Comparison of ENCODE assay signal across 30 cellular contexts in the genomic region with DNA sequence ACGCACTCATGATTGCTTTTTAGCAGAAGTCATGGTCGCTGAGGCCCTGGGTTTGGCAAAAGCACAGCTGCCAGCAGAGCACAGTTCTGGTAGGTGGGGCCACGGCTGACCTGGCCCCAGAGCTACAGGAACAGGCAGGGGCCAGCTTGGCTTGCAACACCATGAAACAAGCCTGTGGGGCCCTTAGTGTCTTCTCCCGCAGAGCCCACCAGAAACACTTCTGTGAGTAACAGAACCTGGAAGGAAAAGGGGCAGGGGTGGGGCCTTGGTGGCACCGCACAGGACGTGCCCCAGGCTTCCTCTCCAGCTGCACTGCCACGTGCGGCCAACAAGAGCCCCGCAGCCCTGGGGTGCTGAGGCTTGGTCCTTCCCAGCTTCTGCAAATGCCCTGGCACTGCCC. TPM values are rescaled to one million over a fixed set of nuclear protein-coding genes. Genes with fewer than 3 reads are reported as not detected.
A peak's percentile ranks its signal among the peaks of the same experiment; 100 is the strongest.
DNase-seq lines count a peak whose midpoint lies in the region; ATAC-seq, FAIRE-seq and TF ChIP-seq lines count a peak whose summit lies in the region.
"Had no signal": no experiment of that assay in that cellular context is flagged by ENCODE, and none has a peak within 500 bp of the region (broad histone marks: within the 10 kb centered on the region; RNA-seq: fewer than 3 reads in every experiment).

No MANE protein-coding gene starts in this region.

- ATAC-seq in activated CD8-positive, alpha-beta T cell treated with anti-CD3 and anti-CD28 coated beads for 36 hours: no peak
- ATAC-seq in activated CD8-positive, alpha-beta T cell treated with anti-CD3 and anti-CD28 coated beads, Interleukin-2, amount 10 ng/mL, durations not matched to agents 7 days and 5 days: no peak
- no peak for ATAC-seq in HCT116
- ATAC-seq: activated naive CD4-positive, alpha-beta T cell treated with anti-CD3 and anti-CD28 coated beads, Interleukin-2, amount 50 U/mL, for 72 hours; gastrocnemius medialis had no signal

- H2AFZ ChIP-seq in HCT116 (ENCODE audit: low read depth, low read length, poor library complexity, severe bottlenecking) (no peak overlapping the region), endothelial cell of umbilical vein (ENCODE audit: low read depth, low read length) (no peak overlapping the region), neural progenitor cell (replicated peaks) (no peak overlapping the region)
- H2AFZ ChIP-seq: PC-9 had no signal

- FAIRE-seq in endothelial cell of umbilical vein (lab: Jason Lieb, UNC): no peak
- FAIRE-seq: bronchial epithelial cell had no signal

- TF ChIP-seq POLR2A in HCT116 (IDR thresholded peaks at IDR 0.05; ENCODE audit: borderline replicate concordance, extremely low read depth, insufficient read depth, insufficient read length): no peak
- peak; percentile 1 for TF ChIP-seq POLR2A in endothelial cell of umbilical vein (IDR thresholded peaks at IDR 0.05; ENCODE audit: low read depth, low read length)

- H3K9me3 Mint-ChIP-seq in activated CD8-positive, alpha-beta T cell treated with anti-CD3 and anti-CD28 coated beads for 36 hours: no peaks in the 10 kb centered on the region
- H3K9me3 Mint-ChIP-seq in activated CD8-positive, alpha-beta T cell treated with anti-CD3 and anti-CD28 coated beads, Interleukin-2, amount 10 ng/mL, durations not matched to agents 7 days and 5 days (ENCODE audit: insufficient read depth): no peaks in the 10 kb centered on the region
- no peaks in the 10 kb centered on the region for H3K9me3 Mint-ChIP-seq in neural progenitor cell
- H3K9me3 Mint-ChIP-seq: activated naive CD4-positive, alpha-beta T cell treated with anti-CD3 and anti-CD28 coated beads, Interleukin-2, amount 50 U/mL, for 72 hours had no signal

- TF ChIP-seq RAD21 in HCT116 (IDR thresholded peaks at IDR 0.05; ENCODE audit: low read depth): no peak

- H3K36me3 ChIP-seq in HCT116 (ENCODE audit: control insufficient read depth in 1 of 2, insufficient read depth in 2 of 2, low read length in 2 of 2) (peaks cover 37 to 46% of the 10 kb centered on the region in 2 experiments), endothelial cell of umbilical vein (ENCODE audit: control insufficient read depth in 2 of 2, extremely low read depth in 1 of 2, insufficient read depth in 2 of 2, low read length in 2 of 2) (peaks cover 14 to 46% of the 10 kb centered on the region in 2 experiments), neural progenitor cell (no peaks in the 10 kb centered on the region)

- no peak overlapping the region for H3K4me3 Mint-ChIP-seq in activated CD8-positive, alpha-beta T cell treated with anti-CD3 and anti-CD28 coated beads for 36 hours
- no peak overlapping the region for H3K4me3 Mint-ChIP-seq in activated CD8-positive, alpha-beta T cell treated with anti-CD3 and anti-CD28 coated beads, Interleukin-2, amount 10 ng/mL, durations not matched to agents 7 days and 5 days
- H3K4me3 Mint-ChIP-seq in neural progenitor cell: no peak overlapping the region

- no peak overlapping the region for H3K4me2 ChIP-seq in HCT116 (ENCODE audit: low read length)
- H3K4me2 ChIP-seq in endothelial cell of umbilical vein (ENCODE audit: insufficient read depth, low read length): no peak overlapping the region
- no peak overlapping the region for H3K4me2 ChIP-seq in neural progenitor cell
- H3K4me2 ChIP-seq: PC-9, smooth muscle cell had no signal

- intact Hi-C loops in activated CD8-positive, alpha-beta T cell treated with anti-CD3 and anti-CD28 coated beads for 36 hours (cut with micrococcal nuclease): no loop called here
- intact Hi-C loops in HCT116 (cut with micrococcal nuclease): no loop called here
- intact Hi-C loops in endothelial cell of umbilical vein (cut with micrococcal nuclease): no loop called here

- H4K20me1 ChIP-seq in HCT116 (ENCODE audit: insufficient read depth) (peaks cover 5% of the 10 kb centered on the region; the same call in 1 of the 2 replicates), endothelial cell of umbilical vein (replicated peaks; ENCODE audit: control insufficient read depth, extremely low read depth, insufficient read depth, low read length) (no peaks in the 10 kb centered on the region), neural progenitor cell (ENCODE audit: low read depth) (peaks cover 51% of the 10 kb centered on the region)

- H3K4me1 Mint-ChIP-seq in activated CD8-positive, alpha-beta T cell treated with anti-CD3 and anti-CD28 coated beads for 36 hours (ENCODE audit: low read depth): peaks cover 19% of the 10 kb centered on the region
- peaks cover 20% of the 10 kb centered on the region for H3K4me1 Mint-ChIP-seq in activated CD8-positive, alpha-beta T cell treated with anti-CD3 and anti-CD28 coated beads, Interleukin-2, amount 10 ng/mL, durations not matched to agents 7 days and 5 days (ENCODE audit: low read depth)
- peaks cover 12% of the 10 kb centered on the region for H3K4me1 Mint-ChIP-seq in neural progenitor cell

- CTCF ChIA-PET in activated CD8-positive, alpha-beta T cell treated with anti-CD3 and anti-CD28 coated beads for 36 hours (lab: Charles Lee): interaction anchor here (0.8 to 2.0 kb wide), 3 partner anchors 12 to 463 kb away, joined by 3 to 10 read pairs (median 4); a partner anchor contains a TSS
- CTCF ChIA-PET in activated CD8-positive, alpha-beta T cell treated with anti-CD3 and anti-CD28 coated beads, Interleukin-2, amount 10 ng/mL, durations not matched to agents 7 days and 5 days (lab: Charles Lee): interaction anchor here (1.2 to 7.9 kb wide), 3 partner anchors 10 to 505 kb away, joined by 4 to 75 read pairs (median 5); a partner anchor contains a TSS
- CTCF ChIA-PET in HCT116 (lab: Charles Lee): interaction anchor here (1.0 kb wide), 1 partner anchor 13 kb away, joined by 3 read pairs; no protein-coding TSS in a partner anchor
- CTCF ChIA-PET in endothelial cell of umbilical vein (lab: Charles Lee): interaction anchor here (1.5 to 4.7 kb wide), 3 partner anchors 12 to 505 kb away, joined by 4 to 27 read pairs (median 6); a partner anchor contains a TSS

- peaks cover 16% of the 10 kb centered on the region for H3F3A ChIP-seq in neural progenitor cell (ENCODE audit: low read depth)

- dilution Hi-C loops in endothelial cell of umbilical vein (cut with MboI; ENCODE audit: extremely low pct_ligation_motif_present, low sequenced_read_pairs): no loop called here

- H3K9me3 ChIP-seq in HCT116 (ENCODE audit: control insufficient read depth in 1 of 2, insufficient read depth in 1 of 2, low read depth in 1 of 2, low read length in 2 of 2) (no peaks in the 10 kb centered on the region), endothelial cell of umbilical vein (replicated peaks; ENCODE audit: control insufficient read depth, insufficient read depth, low read length) (no peaks in the 10 kb centered on the region), neural progenitor cell (ENCODE audit: low read depth) (no peaks in the 10 kb centered on the region)
- H3K9me3 ChIP-seq: gastrocnemius medialis, testis had no signal

- H3K27me3 ChIP-seq in HCT116 (ENCODE audit: insufficient read depth, low read length): no peaks in the 10 kb centered on the region
- H3K27me3 ChIP-seq in endothelial cell of umbilical vein (ENCODE audit: control insufficient read depth in 2 of 2, insufficient read depth in 2 of 2, low read length in 2 of 2): no peaks in the 10 kb centered on the region
- H3K27me3 ChIP-seq in neural progenitor cell: no peaks in the 10 kb centered on the region
- H3K27me3 ChIP-seq: gastrocnemius medialis, testis had no signal

- H3K27ac ChIP-seq in HCT116 (ENCODE audit: low read depth, low read length) (no peak overlapping the region), endothelial cell of umbilical vein (ENCODE audit: insufficient read depth, low read depth, low read length) (no peak overlapping the region), neural progenitor cell (no peak overlapping the region)
- H3K27ac ChIP-seq: PC-9, testis had no signal

- no peaks in the 10 kb centered on the region for H3K27me3 Mint-ChIP-seq in activated CD8-positive, alpha-beta T cell treated with anti-CD3 and anti-CD28 coated beads for 36 hours
- no peaks in the 10 kb centered on the region for H3K27me3 Mint-ChIP-seq in activated CD8-positive, alpha-beta T cell treated with anti-CD3 and anti-CD28 coated beads, Interleukin-2, amount 10 ng/mL, durations not matched to agents 7 days and 5 days (ENCODE audit: low read depth)
- peaks cover 6% of the 10 kb centered on the region for H3K27me3 Mint-ChIP-seq in neural progenitor cell (ENCODE audit: insufficient read depth, low read depth)
- H3K27me3 Mint-ChIP-seq: CD8-positive, alpha-beta memory T cell had no signal

- H3K27ac Mint-ChIP-seq in activated CD8-positive, alpha-beta T cell treated with anti-CD3 and anti-CD28 coated beads for 36 hours: peak overlapping the region; percentile 36
- H3K27ac Mint-ChIP-seq in activated CD8-positive, alpha-beta T cell treated with anti-CD3 and anti-CD28 coated beads, Interleukin-2, amount 10 ng/mL, durations not matched to agents 7 days and 5 days: no peak overlapping the region
- H3K27ac Mint-ChIP-seq in neural progenitor cell: no peak overlapping the region

- no peaks in the 10 kb centered on the region for H3K9me2 ChIP-seq in HCT116 (ENCODE audit: insufficient read depth)

- BruUV-seq in HCT116 (replicated peaks; lab: Mats Ljungman, UMichigan) (no TSS peak), endothelial cell of umbilical vein (replicated peaks; lab: Mats Ljungman, UMichigan) (no TSS peak)

- H3K36me3 Mint-ChIP-seq in activated CD8-positive, alpha-beta T cell treated with anti-CD3 and anti-CD28 coated beads for 36 hours (ENCODE audit: low read depth): peaks cover 32% of the 10 kb centered on the region
- H3K36me3 Mint-ChIP-seq in activated CD8-positive, alpha-beta T cell treated with anti-CD3 and anti-CD28 coated beads, Interleukin-2, amount 10 ng/mL, durations not matched to agents 7 days and 5 days (ENCODE audit: low read depth): peaks cover 37% of the 10 kb centered on the region
- H3K36me3 Mint-ChIP-seq in neural progenitor cell: peaks cover 12% of the 10 kb centered on the region

- H3K79me2 ChIP-seq in HCT116 (ENCODE audit: insufficient read depth, low read length): peaks cover 81% of the 10 kb centered on the region
- H3K79me2 ChIP-seq in endothelial cell of umbilical vein (ENCODE audit: control insufficient read depth, insufficient read depth, low read length): peaks cover 42% of the 10 kb centered on the region
- peaks cover 40% of the 10 kb centered on the region for H3K79me2 ChIP-seq in neural progenitor cell (ENCODE audit: low read depth)

- H3K4me1 ChIP-seq in HCT116 (ENCODE audit: control insufficient read depth in 1 of 2, insufficient read depth in 2 of 2, low read length in 2 of 2) (peaks cover 10 to 11% of the 10 kb centered on the region in 2 experiments; a peak in 3 of 4 replicates), endothelial cell of umbilical vein (ENCODE audit: control insufficient read depth, extremely low read depth, insufficient read depth, low read length) (peaks cover 10% of the 10 kb centered on the region), neural progenitor cell (peaks cover 9% of the 10 kb centered on the region)

- H3K9ac ChIP-seq in HCT116 (ENCODE audit: low read length) (no peak overlapping the region), endothelial cell of umbilical vein (replicated peaks; ENCODE audit: extremely low read depth, insufficient read depth, low read length) (no peak overlapping the region), neural progenitor cell (no peak overlapping the region)

- H3K9me1 ChIP-seq in endothelial cell of umbilical vein (replicated peaks; ENCODE audit: control insufficient read depth, extremely low read depth, insufficient read depth, low read length): no peaks in the 10 kb centered on the region

- TF ChIP-seq CTCF in activated CD8-positive, alpha-beta T cell treated with anti-CD3 and anti-CD28 coated beads for 36 hours (IDR thresholded peaks at IDR 0.05): no peak
- no peak for TF ChIP-seq CTCF in HCT116 (IDR thresholded peaks at IDR 0.05 in 2 of 3, conservative IDR thresholded peaks at IDR 0.05 in 1 of 3; ENCODE audit: borderline replicate concordance in 1 of 3, insufficient read depth in 1 of 3, low read depth in 2 of 3, low read length in 2 of 3)
- TF ChIP-seq CTCF in endothelial cell of umbilical vein (IDR thresholded peaks at IDR 0.05; ENCODE audit: extremely low read depth in 1 of 2, insufficient read depth in 1 of 2, low read depth in 1 of 2, low read length in 2 of 2): no peak
- TF ChIP-seq CTCF in neural progenitor cell (IDR thresholded peaks at IDR 0.05): no peak

- RAD21 ChIA-PET in HCT116 (lab: Charles Lee; ENCODE audit: low non-redundant PET in 1 of 2, low total read pairs in 2 of 2, uncharacterized antibody in 2 of 2, unreplicated experiment in 2 of 2): no interaction called here

- POLR2A ChIA-PET in activated CD8-positive, alpha-beta T cell treated with anti-CD3 and anti-CD28 coated beads for 36 hours (lab: Charles Lee): interaction anchor here (1.2 to 2.3 kb wide), 3 partner anchors 8 to 11 kb away, joined by 4 to 8 read pairs (median 7); a partner anchor contains a TSS
- POLR2A ChIA-PET in activated CD8-positive, alpha-beta T cell treated with anti-CD3 and anti-CD28 coated beads, Interleukin-2, amount 10 ng/mL, durations not matched to agents 7 days and 5 days (lab: Charles Lee): interaction anchor here (0.6 to 1.2 kb wide), 2 partner anchors 10 to 11 kb away, joined by 3 to 4 read pairs; a partner anchor contains a TSS
- POLR2A ChIA-PET in HCT116 (lab: Charles Lee) (interaction anchor here (1.0 kb wide), 1 partner anchor 10 kb away, joined by 3 read pairs; no protein-coding TSS in a partner anchor), endothelial cell of umbilical vein (lab: Charles Lee) (no interaction called here)

- DNase-seq in activated CD8-positive, alpha-beta T cell treated with anti-CD3 and anti-CD28 coated beads for 36 hours: no peak
- no peak for DNase-seq in activated CD8-positive, alpha-beta T cell treated with anti-CD3 and anti-CD28 coated beads, Interleukin-2, amount 10 ng/mL, durations not matched to agents 7 days and 5 days
- DNase-seq in HCT116 (ENCODE audit: low read depth, low spot score): no peak
- DNase-seq in endothelial cell of umbilical vein (ENCODE audit: low read depth, low spot score): no peak
- DNase-seq in neural progenitor cell (ENCODE audit: low spot score): no peak
- no peak for DNase-seq in activated CD4-positive, alpha-beta T cell treated with anti-CD3 and anti-CD28 coated beads, Interleukin-2, amount 50 U/mL, for 1 hour
- DNase-seq: activated CD8-positive, alpha-beta memory T cell treated with anti-CD3 and anti-CD28 coated beads for 24 hours; activated effector memory CD4-positive, alpha-beta T cell treated with Interleukin-2 at 50 U/mL for 16 hours; aorta; CD8-positive, alpha-beta memory T cell; EL; H7; MM.1S; NCI-H1105 treated with DMSO at 0.1 percent for 48 hours; NCI-H1930; NCI-H526 treated with DMSO at 0.1 percent for 48 hours; NK-92 treated with Interleukin-12 subunit alpha and Interleukin-12 subunit beta, amount 100 ng/mL, for 24 hours; PC-9; Right ventricle myocardium superior; stimulated activated CD4-positive, alpha-beta T cell treated with anti-CD3 and anti-CD28 coated beads, Interleukin-1b, Interleukin-23, amount 100 ng/mL, for 48 hours; stimulated activated naive CD4-positive, alpha-beta T cell treated with Interleukin-2 at 50 U/mL for 16 hours; testis had no signal

- H3K4me3 ChIP-seq in HCT116 (replicated peaks in 1 of 2; ENCODE audit: low read depth in 1 of 2, low read length in 2 of 2): no peak overlapping the region
- H3K4me3 ChIP-seq in endothelial cell of umbilical vein (replicated peaks in 1 of 3; ENCODE audit: insufficient read depth in 1 of 3, low read depth in 1 of 3, low read length in 3 of 3): no peak overlapping the region
- H3K4me3 ChIP-seq in neural progenitor cell: no peak overlapping the region
- H3K4me3 ChIP-seq: gastrocnemius medialis, PC-9, smooth muscle cell, testis had no signal

RNA-seq across cellular contexts. Expression of a gene that starts 4.8 kb away (rescaled TPM):
- total RNA-seq in activated CD8-positive, alpha-beta T cell treated with anti-CD3 and anti-CD28 coated beads for 36 hours: 10 to 100 TPM; 16.6 TPM
- total RNA-seq in activated CD8-positive, alpha-beta T cell treated with anti-CD3 and anti-CD28 coated beads, Interleukin-2, amount 10 ng/mL, durations not matched to agents 7 days and 5 days: 10 to 100 TPM; 25.4 to 27.7 TPM
- total RNA-seq in HCT116 (2021; ENCODE audit: unreplicated experiment): 21.6 TPM
- 18.3 and 20.7 TPM in 2 replicates for polyA plus RNA-seq in HCT116 (2012)
- 22.9 and 23.8 TPM in 2 replicates for total RNA-seq in endothelial cell of umbilical vein
- 20.3 and 21.3 TPM in 2 replicates for polyA plus RNA-seq in endothelial cell of umbilical vein
- 17.1 and 21.1 TPM in 2 replicates for polyA plus RNA-seq in endothelial cell of umbilical vein (2011; cell fraction: cytosol; rRNA removed)
- 25.6 and 26.2 TPM in 2 replicates for polyA plus RNA-seq in endothelial cell of umbilical vein (2011; cell fraction: nucleus; rRNA removed)
- 14.9 and 17.5 TPM in 2 replicates for polyA plus RNA-seq in endothelial cell of umbilical vein (2012)
- 10.0 and 12.2 TPM in 2 replicates for polyA minus RNA-seq in endothelial cell of umbilical vein
- polyA minus RNA-seq in endothelial cell of umbilical vein (2011; cell fraction: cytosol; rRNA and poly(A)+ RNA removed): 11.4 TPM
- polyA minus RNA-seq in endothelial cell of umbilical vein (2011; cell fraction: nucleus; rRNA and poly(A)+ RNA removed): 7.1 and 8.8 TPM in 2 replicates
- total RNA-seq in neural progenitor cell (ENCODE audit: low replicate concordance): 9.2 and 21.1 TPM in 2 replicates

RNA-seq across cellular contexts. Expression of a gene that starts 11.1 kb away (rescaled TPM):
- total RNA-seq in activated CD8-positive, alpha-beta T cell treated with anti-CD3 and anti-CD28 coated beads for 36 hours: 10 to 100 TPM; 69.5 to 74.4 TPM
- 10 to 100 TPM; 36.2 to 39.2 TPM for total RNA-seq in activated CD8-positive, alpha-beta T cell treated with anti-CD3 and anti-CD28 coated beads, Interleukin-2, amount 10 ng/mL, durations not matched to agents 7 days and 5 days
- total RNA-seq in HCT116 (2021; ENCODE audit: unreplicated experiment): 84.8 TPM
- polyA plus RNA-seq in HCT116 (2012): 82.9 and 91.6 TPM in 2 replicates
- 47.6 and 53.2 TPM in 2 replicates for total RNA-seq in endothelial cell of umbilical vein
- polyA plus RNA-seq in endothelial cell of umbilical vein: 51.1 and 58.3 TPM in 2 replicates
- 44.9 and 48.8 TPM in 2 replicates for polyA plus RNA-seq in endothelial cell of umbilical vein (2011; cell fraction: cytosol; rRNA removed)
- polyA plus RNA-seq in endothelial cell of umbilical vein (2011; cell fraction: nucleus; rRNA removed): 28.6 and 32.3 TPM in 2 replicates
- polyA plus RNA-seq in endothelial cell of umbilical vein (2012): 39.2 and 47.0 TPM in 2 replicates
- 15.9 and 22.1 TPM in 2 replicates for polyA minus RNA-seq in endothelial cell of umbilical vein
- 52.6 TPM for polyA minus RNA-seq in endothelial cell of umbilical vein (2011; cell fraction: cytosol; rRNA and poly(A)+ RNA removed)
- 12.2 and 14.1 TPM in 2 replicates for polyA minus RNA-seq in endothelial cell of umbilical vein (2011; cell fraction: nucleus; rRNA and poly(A)+ RNA removed)
- 22.2 and 29.8 TPM in 2 replicates for total RNA-seq in neural progenitor cell (ENCODE audit: low replicate concordance)

RNA-seq across cellular contexts. Expression of a gene that starts 16.2 kb away (rescaled TPM):
- total RNA-seq in activated CD8-positive, alpha-beta T cell treated with anti-CD3 and anti-CD28 coated beads for 36 hours: not detected
- not detected for total RNA-seq in activated CD8-positive, alpha-beta T cell treated with anti-CD3 and anti-CD28 coated beads, Interleukin-2, amount 10 ng/mL, durations not matched to agents 7 days and 5 days
- total RNA-seq in HCT116 (2021; ENCODE audit: unreplicated experiment): not detected
- polyA plus RNA-seq in HCT116 (2012): not detected in 2 replicates
- total RNA-seq in endothelial cell of umbilical vein: not detected in 2 replicates
- 0.05 TPM in 1 of 2 replicates, not detected in the other for polyA plus RNA-seq in endothelial cell of umbilical vein
- not detected in 2 replicates for polyA plus RNA-seq in endothelial cell of umbilical vein (2011; cell fraction: cytosol; rRNA removed)
- not detected in 2 replicates for polyA plus RNA-seq in endothelial cell of umbilical vein (2011; cell fraction: nucleus; rRNA removed)
- polyA plus RNA-seq in endothelial cell of umbilical vein (2012): not detected in 2 replicates
- polyA minus RNA-seq in endothelial cell of umbilical vein: not detected in 2 replicates
- not detected for polyA minus RNA-seq in endothelial cell of umbilical vein (2011; cell fraction: cytosol; rRNA and poly(A)+ RNA removed)
- polyA minus RNA-seq in endothelial cell of umbilical vein (2011; cell fraction: nucleus; rRNA and poly(A)+ RNA removed): not detected in 2 replicates
- total RNA-seq in neural progenitor cell (ENCODE audit: low replicate concordance): not detected in 2 replicates
- total RNA-seq: bronchial epithelial cell; CD8-positive, alpha-beta memory T cell; gastrocnemius medialis; H7; kidney epithelial cell; lower leg skin; myocyte; PC-9; Right ventricle myocardium superior; smooth muscle cell; urinary bladder had no signal
- polyA plus RNA-seq: CD8-positive, alpha-beta memory T cell had no signal

RNA-seq across cellular contexts. Expression of a gene that starts 28.3 kb away (rescaled TPM):
- 1 to 10 TPM in 1 of 2 experiments, under 1 TPM in 1; 0.85 to 1.2 TPM for total RNA-seq in activated CD8-positive, alpha-beta T cell treated with anti-CD3 and anti-CD28 coated beads for 36 hours
- total RNA-seq in activated CD8-positive, alpha-beta T cell treated with anti-CD3 and anti-CD28 coated beads, Interleukin-2, amount 10 ng/mL, durations not matched to agents 7 days and 5 days: under 1 TPM in 1 of 2 experiments, not detected in 1; 0.21 TPM
- total RNA-seq in HCT116 (2021; ENCODE audit: unreplicated experiment) (25.5 TPM), endothelial cell of umbilical vein (0.32 and 0.77 TPM in 2 replicates), neural progenitor cell (ENCODE audit: low replicate concordance) (1.5 and 5.2 TPM in 2 replicates)
- polyA plus RNA-seq in HCT116 (2012): 12.7 and 17.1 TPM in 2 replicates
- polyA plus RNA-seq in endothelial cell of umbilical vein: 0.19 and 0.30 TPM in 2 replicates
- 0.06 and 0.08 TPM in 2 replicates for polyA plus RNA-seq in endothelial cell of umbilical vein (2011; cell fraction: cytosol; rRNA removed)
- not detected in 2 replicates for polyA plus RNA-seq in endothelial cell of umbilical vein (2011; cell fraction: nucleus; rRNA removed)
- polyA plus RNA-seq in endothelial cell of umbilical vein (2012): 0.78 and 2.2 TPM in 2 replicates
- not detected in 2 replicates for polyA minus RNA-seq in endothelial cell of umbilical vein
- polyA minus RNA-seq in endothelial cell of umbilical vein (2011; cell fraction: cytosol; rRNA and poly(A)+ RNA removed): not detected
- polyA minus RNA-seq in endothelial cell of umbilical vein (2011; cell fraction: nucleus; rRNA and poly(A)+ RNA removed): not detected in 2 replicates
- total RNA-seq: bronchial epithelial cell, kidney epithelial cell, myocyte had no signal
- polyA plus RNA-seq: CD8-positive, alpha-beta memory T cell had no signal
